1 cellular context compared by ENCODE assay signal in the genomic region with DNA sequence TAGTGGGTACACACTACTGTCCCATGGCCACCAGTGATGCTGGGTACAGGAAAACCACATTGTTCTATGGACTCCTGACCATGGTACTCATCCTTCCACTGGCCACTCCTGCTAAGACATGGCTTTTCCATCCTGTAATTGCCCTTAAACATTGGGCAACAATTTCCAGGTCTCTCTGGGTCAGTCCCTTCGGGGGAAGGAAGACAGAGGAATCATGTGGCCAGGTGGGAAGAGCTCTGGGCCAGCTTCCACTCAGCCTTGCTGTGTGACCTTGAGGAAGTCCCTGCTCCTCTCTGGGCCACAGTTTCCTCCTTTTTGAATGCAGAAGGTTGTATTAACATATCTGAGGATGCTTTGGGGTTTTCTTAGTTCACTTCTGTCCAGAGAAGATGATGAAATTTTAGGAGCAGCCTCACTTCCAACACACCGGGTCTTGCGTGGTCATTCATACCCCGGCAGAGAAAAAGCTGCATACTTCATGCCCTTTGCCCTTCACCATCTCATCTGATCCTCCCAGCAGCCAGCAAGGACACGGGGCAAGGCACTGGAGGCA.
TF ChIP-seq lines count a peak whose summit lies in the region.

No MANE protein-coding gene starts in this region.

TF ChIP-seq in IMR-90, 13 proteins besides CTCF, POLR2A, EP300 and RAD21:
- no peak for TF ChIP-seq CHD1 (IDR thresholded peaks at IDR 0.05; ENCODE audit: low read depth, low read length)
- TF ChIP-seq BHLHE40 (IDR thresholded peaks at IDR 0.05; ENCODE audit: low read depth, low read length): no peak
- TF ChIP-seq CEBPB (IDR thresholded peaks at IDR 0.05; ENCODE audit: low read depth, low read length): no peak
- no peak for TF ChIP-seq MXI1 (IDR thresholded peaks at IDR 0.05; ENCODE audit: borderline replicate concordance, low read depth, low read length)
- TF ChIP-seq, protein P1, sequence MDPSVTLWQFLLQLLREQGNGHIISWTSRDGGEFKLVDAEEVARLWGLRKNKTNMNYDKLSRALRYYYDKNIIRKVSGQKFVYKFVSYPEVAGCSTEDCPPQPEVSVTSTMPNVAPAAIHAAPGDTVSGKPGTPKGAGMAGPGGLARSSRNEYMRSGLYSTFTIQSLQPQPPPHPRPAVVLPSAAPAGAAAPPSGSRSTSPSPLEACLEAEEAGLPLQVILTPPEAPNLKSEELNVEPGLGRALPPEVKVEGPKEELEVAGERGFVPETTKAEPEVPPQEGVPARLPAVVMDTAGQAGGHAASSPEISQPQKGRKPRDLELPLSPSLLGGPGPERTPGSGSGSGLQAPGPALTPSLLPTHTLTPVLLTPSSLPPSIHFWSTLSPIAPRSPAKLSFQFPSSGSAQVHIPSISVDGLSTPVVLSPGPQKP (IDR thresholded peaks at IDR 0.05; ENCODE audit: borderline replicate concordance, low read depth, low read length): no peak
- no peak for TF ChIP-seq RCOR1 (IDR thresholded peaks at IDR 0.05; ENCODE audit: insufficient replicate concordance, low read length)
- no peak for TF ChIP-seq MAFK (IDR thresholded peaks at IDR 0.05; ENCODE audit: low read depth, low read length)
- TF ChIP-seq, protein P2, sequence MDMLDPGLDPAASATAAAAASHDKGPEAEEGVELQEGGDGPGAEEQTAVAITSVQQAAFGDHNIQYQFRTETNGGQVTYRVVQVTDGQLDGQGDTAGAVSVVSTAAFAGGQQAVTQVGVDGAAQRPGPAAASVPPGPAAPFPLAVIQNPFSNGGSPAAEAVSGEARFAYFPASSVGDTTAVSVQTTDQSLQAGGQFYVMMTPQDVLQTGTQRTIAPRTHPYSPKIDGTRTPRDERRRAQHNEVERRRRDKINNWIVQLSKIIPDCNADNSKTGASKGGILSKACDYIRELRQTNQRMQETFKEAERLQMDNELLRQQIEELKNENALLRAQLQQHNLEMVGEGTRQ (IDR thresholded peaks at IDR 0.05; ENCODE audit: low read depth, low read length): no peak
- no peak for TF ChIP-seq RFX5 (IDR thresholded peaks at IDR 0.05; ENCODE audit: low read depth, low read length)
- no peak for TF ChIP-seq FOS (IDR thresholded peaks at IDR 0.05; ENCODE audit: low read depth, low read length)
- no peak for TF ChIP-seq NFE2L2 (IDR thresholded peaks at IDR 0.05; ENCODE audit: low read depth, low read length)
- TF ChIP-seq MAZ (IDR thresholded peaks at IDR 0.05; ENCODE audit: borderline replicate concordance, low read depth, low read length): no peak
- no peak for TF ChIP-seq SMC3 (IDR thresholded peaks at IDR 0.05; ENCODE audit: low read depth, low read length)
TF ChIP-seq in IMR-90: peak in this region for 0.
